In the genomic region with DNA sequence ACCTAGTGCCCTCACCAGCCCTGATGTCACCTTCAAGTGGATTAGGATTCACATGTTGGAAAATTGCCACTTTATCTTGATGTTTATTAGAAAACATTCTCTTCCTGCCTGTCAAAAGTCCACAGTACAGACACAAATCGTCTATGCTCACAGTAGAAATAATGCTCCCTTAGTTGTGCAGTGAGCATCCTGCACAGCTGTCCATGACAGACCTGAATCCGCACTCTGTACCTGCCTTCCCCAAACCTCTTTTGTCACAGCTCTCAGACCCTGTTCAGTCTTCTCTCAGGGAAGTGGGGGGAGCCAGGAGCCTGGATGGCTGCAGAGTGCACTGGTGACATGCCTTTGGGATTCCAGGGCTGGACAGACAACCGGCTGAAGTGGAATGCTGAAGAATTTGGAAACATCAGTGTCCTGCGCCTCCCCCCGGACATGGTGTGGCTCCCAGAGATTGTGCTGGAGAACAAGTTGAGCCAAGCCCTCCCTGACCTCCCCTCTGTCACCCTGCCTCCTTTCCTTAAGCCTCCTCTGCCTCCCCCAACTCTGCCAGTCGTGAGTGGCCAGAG, we compare ENCODE assay signal across 26 cellular contexts. TPM values are rescaled to one million over a fixed set of nuclear protein-coding genes. Genes with fewer than 3 reads are reported as not detected.
"Had no signal": no experiment of that assay in that cellular context is flagged by ENCODE, and none has a peak within 500 bp of the region (broad histone marks: within the 10 kb centered on the region; RNA-seq: fewer than 3 reads in every experiment).

No MANE protein-coding gene starts in this region.

- H3K4me1 Mint-ChIP-seq: endodermal cell had no signal

- DNase-seq: activated CD4-positive, alpha-beta T cell treated with anti-CD3 and anti-CD28 coated beads, Interleukin-2, amount 50 U/mL, for 1 hour; activated T-cell treated with anti-CD3 and anti-CD28 coated beads, Interleukin-2, amount 50 U/mL, for 1 hour; brain microvascular endothelial cell; central memory CD4-positive, alpha-beta T cell; colonic mucosa; dorsolateral prefrontal cortex; endodermal cell; esophagus squamous epithelium; islet precursor cell; natural killer cell; nucleus accumbens; stimulated activated CD4-positive, alpha-beta T cell treated with anti-CD3 and anti-CD28 coated beads, Interleukin-4, amount 100 ng/mL, for 4 hours; substantia nigra; thyroid gland had no signal

- H3K36me3 Mint-ChIP-seq: activated naive CD4-positive, alpha-beta T cell treated with anti-CD3 and anti-CD28 coated beads, Interleukin-2, amount 50 U/mL, for 72 hours; natural killer cell had no signal

- H3K4me3 Mint-ChIP-seq: endodermal cell; natural killer cell; stimulated activated naive CD8-positive, alpha-beta T cell treated with anti-CD3 and anti-CD28 coated beads, Interleukin-15, Interleukin-2, amounts not matched to agents 100 ng/mL and 50 ng/mL, for 24 hours; T-helper 2 cell treated with Interferon-gamma antibody and Interleukin-4, amounts not matched to agents 5 μg/mL and 100 μg/mL, for 36 hours had no signal

- H3K9ac ChIP-seq: parathyroid adenoma had no signal

- H3K27ac Mint-ChIP-seq: activated naive CD4-positive, alpha-beta T cell treated with anti-CD3 and anti-CD28 coated beads, Interleukin-2, amount 50 U/mL, for 72 hours; endodermal cell; stimulated activated naive CD8-positive, alpha-beta T cell treated with anti-CD3 and anti-CD28 coated beads, Interleukin-15, Interleukin-2, amounts not matched to agents 100 ng/mL and 50 ng/mL, for 24 hours; T-helper 2 cell treated with Interferon-gamma antibody and Interleukin-4, amounts not matched to agents 5 μg/mL and 100 μg/mL, for 36 hours had no signal

- H3K27ac ChIP-seq: ascending aorta, brain microvascular endothelial cell, colonic mucosa, dorsolateral prefrontal cortex, esophagus squamous epithelium, heart right ventricle, parathyroid adenoma, thyroid gland, upper lobe of right lung, VCaP had no signal

- H3K9me3 Mint-ChIP-seq: activated naive CD4-positive, alpha-beta T cell treated with anti-CD3 and anti-CD28 coated beads, Interleukin-2, amount 50 U/mL, for 72 hours; endodermal cell; natural killer cell; stimulated activated naive CD8-positive, alpha-beta T cell treated with anti-CD3 and anti-CD28 coated beads, Interleukin-15, Interleukin-2, amounts not matched to agents 100 ng/mL and 50 ng/mL, for 24 hours; T-helper 2 cell treated with Interferon-gamma antibody and Interleukin-4, amounts not matched to agents 5 μg/mL and 100 μg/mL, for 36 hours had no signal

- H3K4me3 ChIP-seq: ascending aorta, colonic mucosa, dorsolateral prefrontal cortex, esophagus squamous epithelium, heart right ventricle, lung, thyroid gland, upper lobe of right lung had no signal

- H3K36me3 ChIP-seq: ascending aorta, brain microvascular endothelial cell, colonic mucosa, esophagus squamous epithelium, heart right ventricle, thyroid gland, upper lobe of right lung had no signal

- ATAC-seq: activated CD4-positive, CD25-positive, alpha-beta regulatory T cell treated with anti-CD3 and anti-CD28 coated beads, Interleukin-2, amount 50 U/mL, for 24 hours; heart right ventricle; SK-N-SH treated with all-trans-retinoic acid at 6 μM for 48 hours; upper lobe of right lung had no signal

- H3K4me1 ChIP-seq: parathyroid adenoma had no signal

- H3K9me3 ChIP-seq: ascending aorta, colonic mucosa, esophagus squamous epithelium, heart right ventricle, thyroid gland, upper lobe of right lung had no signal

RNA-seq across cellular contexts. Expression of gene CHRND, which starts 2.0 kb away (rescaled TPM):
- total RNA-seq: activated naive CD4-positive, alpha-beta T cell treated with anti-CD3 and anti-CD28 coated beads, Interleukin-2, amount 50 U/mL, for 72 hours; ascending aorta; colonic mucosa; esophagus squamous epithelium; lung; mesenteric fat pad; natural killer cell; thyroid gland; upper lobe of right lung had no signal

RNA-seq across cellular contexts. Expression of gene PRSS56, which starts 7.8 kb away (rescaled TPM):
- total RNA-seq: activated naive CD4-positive, alpha-beta T cell treated with anti-CD3 and anti-CD28 coated beads, Interleukin-2, amount 50 U/mL, for 72 hours; ascending aorta; colonic mucosa; endodermal cell; esophagus squamous epithelium; lung; mesenteric fat pad; natural killer cell; thyroid gland; upper lobe of right lung had no signal

RNA-seq across cellular contexts. Expression of gene CHRNG, which starts 11.5 kb away (rescaled TPM):
- total RNA-seq: activated naive CD4-positive, alpha-beta T cell treated with anti-CD3 and anti-CD28 coated beads, Interleukin-2, amount 50 U/mL, for 72 hours; ascending aorta; colonic mucosa; dorsolateral prefrontal cortex; endodermal cell; esophagus squamous epithelium; heart right ventricle; lung; mesenteric fat pad; natural killer cell; thyroid gland; upper lobe of right lung had no signal
